Comparison of ENCODE assay signal across 8 cellular contexts in the genomic region with DNA sequence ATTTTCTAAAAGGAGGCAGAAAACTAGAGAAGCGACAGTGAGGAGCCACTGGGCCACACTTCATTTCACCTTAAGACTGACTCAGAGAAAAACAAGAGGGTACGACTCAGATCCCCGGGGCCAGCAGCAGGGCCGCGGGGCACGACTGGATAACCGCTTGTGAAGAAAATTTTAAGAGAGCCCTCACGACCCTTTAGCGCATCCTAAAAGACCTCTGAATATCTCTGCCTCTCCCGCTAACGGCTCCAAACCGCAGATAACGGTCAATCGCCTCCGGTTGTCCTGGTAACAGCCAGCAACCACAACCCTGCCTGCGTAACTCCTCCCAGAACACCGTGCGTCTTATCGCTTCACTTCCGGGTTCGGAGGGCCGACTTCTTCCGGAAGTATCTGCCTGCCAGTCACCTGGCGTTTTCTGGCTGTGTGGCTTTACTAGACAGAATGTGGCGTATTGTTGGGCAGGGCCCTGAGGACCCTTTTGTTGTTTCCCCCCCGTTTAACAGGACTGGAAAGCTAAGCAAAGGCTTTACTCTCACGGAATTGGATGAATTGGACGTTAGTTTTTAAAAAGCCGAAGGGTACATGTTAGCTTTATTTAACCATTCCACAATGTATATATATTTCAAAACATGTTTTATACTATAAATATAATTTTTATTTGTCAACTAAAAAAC. TPM values are rescaled to one million over a fixed set of nuclear protein-coding genes. Genes with fewer than 3 reads are reported as not detected.
DNase-seq lines count a peak whose midpoint lies in the region; ATAC-seq and TF ChIP-seq lines count a peak whose summit lies in the region.

No MANE protein-coding gene starts in this region.

- H3K4me3 Mint-ChIP-seq in activated T-helper 2 cell treated with anti-CD3 and anti-CD28 coated beads, Interferon-gamma antibody, Interleukin-2, Interleukin-4, amounts not matched to agents 10 μg/mL and 5 μg/mL and 100 μg/mL, durations not matched to agents 14 hours and 24 hours and 36 hours (ENCODE audit: low read depth) = peak overlapping the region; percentile 88
- H3K4me3 Mint-ChIP-seq in nephron = peak overlapping the region; percentile 96 to 99 (median 97)

- H3K36me3 Mint-ChIP-seq in activated T-helper 2 cell treated with anti-CD3 and anti-CD28 coated beads, Interferon-gamma antibody, Interleukin-2, Interleukin-4, amounts not matched to agents 10 μg/mL and 5 μg/mL and 100 μg/mL, durations not matched to agents 14 hours and 24 hours and 36 hours (ENCODE audit: low read depth) = peaks cover 24% of the 10 kb centered on the region
- H3K36me3 Mint-ChIP-seq in nephron (ENCODE audit: low read depth) = peaks cover 18% of the 10 kb centered on the region

- peaks cover 4% of the 10 kb centered on the region for H3K9me3 Mint-ChIP-seq in activated T-helper 2 cell treated with anti-CD3 and anti-CD28 coated beads, Interferon-gamma antibody, Interleukin-2, Interleukin-4, amounts not matched to agents 10 μg/mL and 5 μg/mL and 100 μg/mL, durations not matched to agents 14 hours and 24 hours and 36 hours
- H3K9me3 Mint-ChIP-seq in nephron = no peaks in the 10 kb centered on the region

- H3K4me3 ChIP-seq in LNCaP clone FGC (ENCODE audit: low read depth, low read length) = peak overlapping the region; percentile 75
- H3K4me3 ChIP-seq in fibroblast of the aortic adventitia (ENCODE audit: low read depth, low read length) = peak overlapping the region; percentile 77

- peak overlapping the region; percentile 96 for H3K27ac Mint-ChIP-seq in activated T-helper 2 cell treated with anti-CD3 and anti-CD28 coated beads, Interferon-gamma antibody, Interleukin-2, Interleukin-4, amounts not matched to agents 10 μg/mL and 5 μg/mL and 100 μg/mL, durations not matched to agents 14 hours and 24 hours and 36 hours
- peak overlapping the region; percentile 87 to 94 (median 94) for H3K27ac Mint-ChIP-seq in nephron

- intact Hi-C loops in activated T-helper 2 cell treated with anti-CD3 and anti-CD28 coated beads, Interferon-gamma antibody, Interleukin-2, Interleukin-4, amounts not matched to agents 10 μg/mL and 5 μg/mL and 100 μg/mL, durations not matched to agents 14 hours and 24 hours and 36 hours (cut with micrococcal nuclease) = loop anchor here (2.0 to 5.0 kb wide), 2 partner anchors 39 to 89 kb away; partner anchors contain the start of gene CTDSP2

- peaks cover 32% of the 10 kb centered on the region for H3K4me1 Mint-ChIP-seq in activated T-helper 2 cell treated with anti-CD3 and anti-CD28 coated beads, Interferon-gamma antibody, Interleukin-2, Interleukin-4, amounts not matched to agents 10 μg/mL and 5 μg/mL and 100 μg/mL, durations not matched to agents 14 hours and 24 hours and 36 hours (ENCODE audit: low read depth)
- H3K4me1 Mint-ChIP-seq in nephron = peaks cover 33% of the 10 kb centered on the region

- ATAC-seq in stimulated activated naive CD8-positive, alpha-beta T cell treated with anti-CD3 and anti-CD28 coated beads, Interleukin-15, Interleukin-2, amounts not matched to agents 100 U/mL and 50 U/mL, for 24 hours = peak; percentile 97

- TF ChIP-seq CTCF in LNCaP clone FGC (IDR thresholded peaks at IDR 0.05; ENCODE audit: control insufficient read depth, extremely low read depth, insufficient read depth) (no peak), fibroblast of the aortic adventitia (IDR thresholded peaks at IDR 0.05; ENCODE audit: insufficient read depth, low read length) (no peak), nephron (IDR thresholded peaks at IDR 0.05; ENCODE audit: unreplicated experiment in 3 of 3) (no peak)

- DNase-seq in EL (peak; percentile 94), H4 (ENCODE audit: low spot score) (peak; percentile 96), LNCaP clone FGC (ENCODE audit: low read depth) (peak; percentile 88), RPMI8226 (peak; percentile 97), fibroblast of the aortic adventitia (ENCODE audit: low read depth) (peak; percentile 92)
- DNase-seq in activated T-helper 2 cell treated with anti-CD3 and anti-CD28 coated beads, Interferon-gamma antibody, Interleukin-2, Interleukin-4, amounts not matched to agents 10 μg/mL and 5 μg/mL and 100 μg/mL, durations not matched to agents 14 hours and 24 hours and 36 hours (ENCODE audit: low spot score) = peak; percentile 94
- DNase-seq in stimulated activated naive CD8-positive, alpha-beta T cell treated with anti-CD3 and anti-CD28 coated beads, Interleukin-15, Interleukin-2, amounts not matched to agents 100 U/mL and 50 U/mL, for 24 hours = peak; percentile 89

- no peaks in the 10 kb centered on the region for H3K27me3 Mint-ChIP-seq in activated T-helper 2 cell treated with anti-CD3 and anti-CD28 coated beads, Interferon-gamma antibody, Interleukin-2, Interleukin-4, amounts not matched to agents 10 μg/mL and 5 μg/mL and 100 μg/mL, durations not matched to agents 14 hours and 24 hours and 36 hours (ENCODE audit: low read depth)
- peaks cover 14% of the 10 kb centered on the region for H3K27me3 Mint-ChIP-seq in nephron (ENCODE audit: low read depth)

RNA-seq across cellular contexts. Expression of gene ATP23, which starts 5.4 kb away (rescaled TPM):
- 28.7 and 30.0 TPM in 2 replicates for total RNA-seq in H4 (2014; rRNA removed; shearing (Covaris generic))
- 10.8 and 12.7 TPM in 2 replicates for total RNA-seq in activated T-helper 2 cell treated with anti-CD3 and anti-CD28 coated beads, Interferon-gamma antibody, Interleukin-2, Interleukin-4, amounts not matched to agents 10 μg/mL and 5 μg/mL and 100 μg/mL, durations not matched to agents 14 hours and 24 hours and 36 hours
- 5.6 and 10.1 TPM in 2 replicates for total RNA-seq in fibroblast of the aortic adventitia (ENCODE audit: low replicate concordance)

Comparison
In these comparisons a context has a peak if more than half of its experiments do, and no peak if none do; other contexts are left out.
1. Peak in every context shown above with its lines: DNase-seq, ATAC-seq and H3K4me3 ChIP-seq.